In genomic region chr11:10641314-10642206, GRCh38 we compare ENCODE assay signal across 8 cellular contexts. TPM values are rescaled to one million over a fixed set of nuclear protein-coding genes. Genes with fewer than 3 reads are reported as not detected.
A peak's percentile ranks its signal among the peaks of the same experiment; 100 is the strongest.
DNase-seq lines count a peak whose midpoint lies in the region; ATAC-seq and TF ChIP-seq lines count a peak whose summit lies in the region.

No MANE protein-coding gene starts in this region.

- TF ChIP-seq CTCF in WTC11 (IDR thresholded peaks at IDR 0.05): no peak

- no peaks in the 10 kb centered on the region for H3K27me3 Mint-ChIP-seq in WTC11 (ENCODE audit: low read depth)

- no peak for DNase-seq in Right ventricle myocardium superior
- no peak for DNase-seq in cardiac septum (ENCODE audit: low spot score)
- peak; percentile 55 for DNase-seq in brain pericyte (ENCODE audit: low read depth, low spot score)
- DNase-seq in T-helper 1 cell: no peak
- DNase-seq in NK-92 treated with Interleukin-12 subunit alpha and Interleukin-12 subunit beta, amount 100 ng/mL, for 24 hours (lab: John Stamatoyannopoulos, UW): no peak
- DNase-seq in activated CD8-positive, alpha-beta memory T cell treated with anti-CD3 and anti-CD28 coated beads, Interleukin-2, amount 50 U/mL, for 48 hours: no peak
- no peak for DNase-seq in WTC11 (ENCODE audit: low spot score)

- no peak overlapping the region for H3K27ac Mint-ChIP-seq in WTC11

- no peaks in the 10 kb centered on the region for H3K36me3 Mint-ChIP-seq in WTC11

- POLR2A ChIA-PET in WTC11 (lab: Charles Lee): no interaction called here

- no peak overlapping the region for H3K4me3 Mint-ChIP-seq in WTC11

- ATAC-seq in Right ventricle myocardium superior (ENCODE audit: poor library complexity) (peak; percentile 46), HG03280 (IDR thresholded peaks at IDR 0.05; ENCODE audit: unreplicated experiment) (peak; percentile 87), WTC11 (no peak)

- intact Hi-C loops in Right ventricle myocardium superior (cut with DNase I): no loop called here
- intact Hi-C loops in cardiac septum (cut with DNase I): no loop called here

- peaks cover 8% of the 10 kb centered on the region for H3K4me1 Mint-ChIP-seq in WTC11

- no peaks in the 10 kb centered on the region for H3K9me3 Mint-ChIP-seq in WTC11

- CTCF ChIA-PET in WTC11 (lab: Charles Lee): interaction anchor here (0.9 kb wide), 1 partner anchor 12 kb away, joined by 3 read pairs; no protein-coding TSS in a partner anchor

TF ChIP-seq in WTC11, 78 proteins besides CTCF, POLR2A, EP300 and RAD21:
- TF ChIP-seq ZNF416 (CRISPR knock-in tag; IDR thresholded peaks at IDR 0.05) (no peak), SOX15 (CRISPR knock-in tag; IDR thresholded peaks at IDR 0.05) (no peak), HMGXB4 (CRISPR knock-in tag; IDR thresholded peaks at IDR 0.05) (no peak), RELA (CRISPR knock-in tag; IDR thresholded peaks at IDR 0.05; ENCODE audit: borderline replicate concordance) (no peak), ZNF671 (CRISPR knock-in tag; IDR thresholded peaks at IDR 0.05) (no peak), NFYB (CRISPR knock-in tag; conservative IDR thresholded peaks at IDR 0.05; ENCODE audit: low read depth) (no peak), GRHL2 (CRISPR knock-in tag; IDR thresholded peaks at IDR 0.05; ENCODE audit: insufficient replicate concordance, severe bottlenecking) (no peak), TEAD1 (CRISPR knock-in tag; IDR thresholded peaks at IDR 0.05) (no peak), ZMAT4 (CRISPR knock-in tag; IDR thresholded peaks at IDR 0.05) (no peak), ATF1 (CRISPR knock-in tag; IDR thresholded peaks at IDR 0.05) (no peak), IRF1 (CRISPR knock-in tag; IDR thresholded peaks at IDR 0.05) (no peak)

RNA-seq across cellular contexts. Expression of gene IRAG1, which starts 52.0 kb away (rescaled TPM):
- total RNA-seq in Right ventricle myocardium superior (4.5 TPM), cardiac septum (6.4 TPM), WTC11 (2021) (2.8 to 5.2 TPM (median 3.9 TPM) in 3 replicates)
